Comparison of ENCODE assay signal across 1 cellular context in genomic region chr9:121074370-121075250, GRCh38.
TF ChIP-seq lines count a peak whose summit lies in the region.

CNTRL (plus strand) TSS chr9:121074955; CDS start chr9:121088327, 13,372 bp downstream.

TF ChIP-seq in K562, 482 proteins besides CTCF, POLR2A, EP300 and RAD21 (continued from another document and continues in another):
- TF ChIP-seq ETS1 (conservative IDR thresholded peaks at IDR 0.05; ENCODE audit: control insufficient read depth, low read depth, low read length) (no peak; the same call in 1 of the 2 replicates), LEF1 (IDR thresholded peaks at IDR 0.05) (peak; percentile 31; the same call in 1 of the 2 replicates), RBFOX2 (IDR thresholded peaks at IDR 0.05; ENCODE audit: low read depth, low read length) (peak; percentile 99), PREB (CRISPR knock-in tag; IDR thresholded peaks at IDR 0.05) (peak; percentile 80; the same call in 1 of the 2 replicates), KLF6 (CRISPR knock-in tag; IDR thresholded peaks at IDR 0.05; ENCODE audit: borderline replicate concordance) (peak; percentile 51; the same call in 1 of the 2 replicates), E2F3 (CRISPR knock-in tag; IDR thresholded peaks at IDR 0.05) (peak; percentile 98), HDAC6 (IDR thresholded peaks at IDR 0.05; ENCODE audit: low read depth, low read length) (0 out of 2 replicates have a peak, but pooled peaks have one; percentile 46), ZNF121 (CRISPR knock-in tag; conservative IDR thresholded peaks at IDR 0.05) (no peak), PRDM10 (IDR thresholded peaks at IDR 0.05; ENCODE audit: partially characterized antibody) (peak; percentile 39), NFATC3 (IDR thresholded peaks at IDR 0.05) (peak; percentile 98), SP2 (IDR thresholded peaks at IDR 0.05; ENCODE audit: extremely low read depth, low read depth, low read length, poor library complexity, severe bottlenecking) (no peak), RNF2 (IDR thresholded peaks at IDR 0.05) (peak; percentile 97), SMARCC2 (IDR thresholded peaks at IDR 0.05; ENCODE audit: low read depth) (0 out of 2 replicates have a peak, but pooled peaks have one; percentile 8), ZNF280A (IDR thresholded peaks at IDR 0.05; ENCODE audit: low read depth, partially characterized antibody) (no peak), FOXA3 (CRISPR knock-in tag; conservative IDR thresholded peaks at IDR 0.05 in 1 of 2, IDR thresholded peaks at IDR 0.05 in 1 of 2) (peak in 1 of 2 experiments; percentile 85; a peak in 1 of 4 replicates), CTBP1 (IDR thresholded peaks at IDR 0.05; ENCODE audit: borderline replicate concordance) (peak; percentile 98), FIP1L1 (IDR thresholded peaks at IDR 0.05; ENCODE audit: low read depth, low read length, poor library complexity, severe bottlenecking) (peak; percentile 95), PHB2 (IDR thresholded peaks at IDR 0.05; ENCODE audit: low read depth) (peak; percentile 55; the same call in 1 of the 2 replicates), ZNF639 (CRISPR knock-in tag; conservative IDR thresholded peaks at IDR 0.05 in 1 of 2, IDR thresholded peaks at IDR 0.05 in 1 of 2) (peak in 1 of 2 experiments; percentile 91; a peak in 2 of 4 replicates), ZNF133 (CRISPR knock-in tag; IDR thresholded peaks at IDR 0.05) (no peak), SRSF3 (IDR thresholded peaks at IDR 0.05; ENCODE audit: insufficient read depth, low read length) (no peak), ZNF512 (tag; IDR thresholded peaks at IDR 0.05) (no peak), ATF3 (IDR thresholded peaks at IDR 0.05) (no peak), ATF3 (CRISPR knock-in tag; conservative IDR thresholded peaks at IDR 0.05) (peak; percentile 92), XRCC4 (IDR thresholded peaks at IDR 0.05; ENCODE audit: extremely low read depth, insufficient read depth, insufficient read length) (no peak), DEAF1 (CRISPR knock-in tag; IDR thresholded peaks at IDR 0.05) (no peak), KLF1 (tag; IDR thresholded peaks at IDR 0.05) (peak; percentile 77; the same call in 1 of the 2 replicates), ARID2 (IDR thresholded peaks at IDR 0.05) (no peak), NBN (IDR thresholded peaks at IDR 0.05; ENCODE audit: low read depth) (peak; percentile 86), RBM25 (IDR thresholded peaks at IDR 0.05; ENCODE audit: low read depth, low read length, severe bottlenecking) (no peak), IFI16 (CRISPR knock-in tag; IDR thresholded peaks at IDR 0.05) (no peak), ZNF395 (CRISPR knock-in tag; IDR thresholded peaks at IDR 0.05) (peak; percentile 92), MYC (IDR thresholded peaks at IDR 0.05; ENCODE audit: low read depth, low read length) (peak; percentile 89), MYC (CRISPR knock-in tag; IDR thresholded peaks at IDR 0.05; ENCODE audit: borderline replicate concordance, low read depth) (peak; percentile 92), KDM2B (CRISPR knock-in tag; IDR thresholded peaks at IDR 0.05) (no peak), PRPF4 (IDR thresholded peaks at IDR 0.05; ENCODE audit: insufficient read depth, low read depth, low read length, poor library complexity, severe bottlenecking) (no peak), DMBX1 (CRISPR knock-in tag; IDR thresholded peaks at IDR 0.05; ENCODE audit: borderline replicate concordance) (peak; percentile 77), JUND (IDR thresholded peaks at IDR 0.05; ENCODE audit: borderline replicate concordance, low read depth, low read length) (no peak; the same call in 1 of the 2 replicates), JUND (tag; IDR thresholded peaks at IDR 0.05; ENCODE audit: borderline replicate concordance, low read depth, low read length) (peak; percentile 52; the same call in 1 of the 3 replicates), NCOA2 (IDR thresholded peaks at IDR 0.05; ENCODE audit: partially characterized antibody in 2 of 2) (no peak), MYNN (IDR thresholded peaks at IDR 0.05) (no peak), MYNN (CRISPR knock-in tag; IDR thresholded peaks at IDR 0.05) (no peak), RB1 (IDR thresholded peaks at IDR 0.05; ENCODE audit: low read depth) (peak; percentile 96), SIN3A (IDR thresholded peaks at IDR 0.05; ENCODE audit: borderline replicate concordance in 2 of 2, control insufficient read depth in 1 of 2, low read depth in 2 of 2, low read length in 2 of 2) (peak; percentile 8 to 10; a peak in 2 of 4 replicates), ZNF551 (CRISPR knock-in tag; IDR thresholded peaks at IDR 0.05) (no peak), ATF1 (CRISPR knock-in tag; IDR thresholded peaks at IDR 0.05) (no peak), ATF1 (tag; IDR thresholded peaks at IDR 0.05) (peak; percentile 88), TEAD1 (CRISPR knock-in tag; IDR thresholded peaks at IDR 0.05) (peak in 1 of 2 experiments; percentile 93; a peak in 2 of 4 replicates), ZNF253 (CRISPR knock-in tag; conservative IDR thresholded peaks at IDR 0.05) (no peak)
